16 cellular contexts compared by ENCODE assay signal in genomic region chr2:102155131-102155702, GRCh38. TPM values are rescaled to one million over a fixed set of nuclear protein-coding genes. Genes with fewer than 3 reads are reported as not detected.
DNase-seq lines count a peak whose midpoint lies in the region; TF ChIP-seq lines count a peak whose summit lies in the region.
"Had no signal": no experiment of that assay in that cellular context is flagged by ENCODE, and none has a peak within 500 bp of the region (broad histone marks: within the 10 kb centered on the region; RNA-seq: fewer than 3 reads in every experiment).

No MANE protein-coding gene starts in this region.

- peak overlapping the region; percentile 78 for H3K27ac ChIP-seq in RWPE1
- H3K27ac ChIP-seq in esophagus (ENCODE audit: low read depth in 2 of 2, low read length in 1 of 2), result peak overlapping the region; percentile 78 to 87
- H3K27ac ChIP-seq in neutrophil, result peak overlapping the region; percentile 55
- H3K27ac ChIP-seq in tibial nerve, result peak overlapping the region; percentile 27 to 82 (median 56)

- H3K27me3 ChIP-seq in esophagus (ENCODE audit: control insufficient read depth in 1 of 2, insufficient read depth in 2 of 2, low read length in 2 of 2) (no peaks in the 10 kb centered on the region), neutrophil (no peaks in the 10 kb centered on the region), tibial nerve (no peaks in the 10 kb centered on the region)
- H3K27me3 ChIP-seq: BLaER1 treated with 17β-estradiol and CSF1 and Interleukin-3, amounts not matched to agents 10 nM and 100 nM; MG63 had no signal

- DNase-seq in RWPE1 (ENCODE audit: low spot score), result no peak
- no peak for DNase-seq in tibial nerve (ENCODE audit: low spot score in 2 of 2)
- no peak for DNase-seq in occipital lobe (lab: John Stamatoyannopoulos, UW)
- no peak for DNase-seq in kidney glomerular epithelial cell (lab: John Stamatoyannopoulos, UW)
- DNase-seq in retina, result no peak
- DNase-seq: activated gamma-delta T cell; DND-41; GOT3; MG63; NCI-H2081 treated with DMSO at 0.1 percent for 48 hours; NCI-H748 treated with DMSO at 0.1 percent for 48 hours; stimulated activated CD4-positive, alpha-beta T cell treated with anti-CD3 and anti-CD28 coated beads, Interleukin-2, amount 100 ng/mL, for 24 hours; T-helper 1 cell had no signal

- H3K4me3 ChIP-seq in esophagus (ENCODE audit: low read depth in 1 of 2, low read length in 2 of 2), result no peak overlapping the region
- no peak overlapping the region for H3K4me3 ChIP-seq in neutrophil (ENCODE audit: low read depth in 1 of 2, low read length in 1 of 2)
- H3K4me3 ChIP-seq in tibial nerve, result no peak overlapping the region
- H3K4me3 ChIP-seq: BLaER1 treated with 17β-estradiol and CSF1 and Interleukin-3, amounts not matched to agents 10 nM and 100 nM; MG63 had no signal

- no peak for TF ChIP-seq EP300 in tibial nerve (IDR thresholded peaks at IDR 0.05)

- 61 to 62% methylated on average over 7 of the region's 7 CpGs for WGBS in esophagus, 2 donors
- 64 to 85% methylated on average over 6 to 7 of the region's 7 CpGs for WGBS in tibial nerve, 2 donors

- peaks cover 9 to 10% of the 10 kb centered on the region in 2 donors for H3K4me1 ChIP-seq in esophagus (ENCODE audit: control insufficient read depth in 2 of 2, insufficient read depth in 2 of 2, low read length in 1 of 2)
- H3K4me1 ChIP-seq in neutrophil (ENCODE audit: control insufficient read depth in 1 of 2, insufficient read depth in 1 of 2, low read depth in 1 of 2, low read length in 1 of 2), result peaks cover 13% of the 10 kb centered on the region in 2 experiments
- H3K4me1 ChIP-seq in tibial nerve, result no peaks in the 10 kb centered on the region

- TF ChIP-seq POLR2A in tibial nerve (IDR thresholded peaks at IDR 0.05), result no peak

- peaks cover 4 to 13% of the 10 kb centered on the region in 2 donors for H3K36me3 ChIP-seq in esophagus (ENCODE audit: control insufficient read depth in 2 of 2, insufficient read depth in 2 of 2, low read length in 1 of 2)
- peaks cover 29% of the 10 kb centered on the region for H3K36me3 ChIP-seq in neutrophil
- peaks cover 0 to 30% (median 0%) of the 10 kb centered on the region in 3 donors for H3K36me3 ChIP-seq in tibial nerve
- H3K36me3 ChIP-seq: BLaER1 treated with 17β-estradiol and CSF1 and Interleukin-3, amounts not matched to agents 10 nM and 100 nM had no signal

- CTCF ChIA-PET in RWPE1 (lab: Yijun Ruan, JAX), result no interaction called here

- H3K9me3 ChIP-seq in esophagus (ENCODE audit: control insufficient read depth in 2 of 2, insufficient read depth in 1 of 2, low read depth in 1 of 2, low read length in 1 of 2) (no peaks in the 10 kb centered on the region), neutrophil (no peaks in the 10 kb centered on the region), tibial nerve (peaks cover 0 to under 1% (median 0%) of the 10 kb centered on the region in 4 donors)
- H3K9me3 ChIP-seq: MG63 had no signal

- TF ChIP-seq CTCF in RWPE1 (conservative IDR thresholded peaks at IDR 0.05; ENCODE audit: low read depth), result no peak
- TF ChIP-seq CTCF in neutrophil (IDR thresholded peaks at IDR 0.05), result no peak
- TF ChIP-seq CTCF in tibial nerve (IDR thresholded peaks at IDR 0.05), result no peak

- POLR2A ChIA-PET in RWPE1 (lab: Yijun Ruan, JAX; ENCODE audit: low non-redundant PET), result no interaction called here

RNA-seq across cellular contexts. Expression of gene IL1R1, which starts 12.7 kb away (rescaled TPM):
- 10 to 100 TPM; 11.7 to 12.7 TPM for polyA plus RNA-seq in esophagus
- total RNA-seq in tibial nerve (10 to 100 TPM; 29.5 to 81.2 (median 57.4) TPM), occipital lobe (0.78 TPM)

RNA-seq across cellular contexts. Expression of gene IL1RL2, which starts 31.6 kb away (rescaled TPM):
- 1 to 10 TPM; 5.0 to 6.1 TPM for polyA plus RNA-seq in esophagus
- under 1 TPM in 1 of 4 donors, not detected in 3; 0.30 TPM for total RNA-seq in tibial nerve
- 0.47 TPM for total RNA-seq in occipital lobe

Comparison
In these comparisons a context has a peak if more than half of its experiments do, and no peak if none do; other contexts are left out.
1. RNA of gene IL1R1, which starts 12.7 kb away (total RNA-seq): 29.5 to 81.2 TPM in tibial nerve; 0.78 TPM in occipital lobe (single experiment); every median in the first group is over 10 times any median in the second.
2. Peak in every context shown above with its lines, with median percentiles within 50 percentile points of each other: H3K27ac ChIP-seq.